In the genomic region with DNA sequence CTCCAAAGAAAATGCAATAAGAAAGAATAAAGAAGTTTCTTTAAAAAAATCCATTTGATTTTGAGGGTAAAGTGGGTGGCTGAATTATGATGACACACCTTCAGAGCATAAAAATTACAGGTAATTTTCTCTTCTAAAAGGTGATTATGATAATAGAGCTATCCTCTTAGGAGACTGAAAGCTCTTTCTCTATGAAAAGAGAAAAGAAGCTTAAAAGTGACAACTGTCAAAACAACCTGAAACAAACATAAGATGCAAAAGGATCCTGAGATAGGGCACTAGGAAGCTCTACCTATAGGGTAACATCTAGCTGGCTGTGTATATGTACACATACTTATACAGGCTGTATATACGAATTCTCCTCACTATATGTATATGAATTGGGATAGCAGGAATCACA, we compare ENCODE assay signal across 22 cellular contexts.
DNase-seq lines count a peak whose midpoint lies in the region; ATAC-seq and TF ChIP-seq lines count a peak whose summit lies in the region.
"Had no signal": no experiment of that assay in that cellular context is flagged by ENCODE, and none has a peak within 500 bp of the region (broad histone marks: within the 10 kb centered on the region; RNA-seq: fewer than 3 reads in every experiment).

No MANE protein-coding gene starts in this region.

- H3K27me3 ChIP-seq in neural cell (ENCODE audit: insufficient read depth, low read depth, low read length) = no peaks in the 10 kb centered on the region
- H3K27me3 ChIP-seq: BLaER1 treated with 17β-estradiol and CSF1 and Interleukin-3, amounts not matched to agents 10 nM and 100 nM had no signal

- no peak overlapping the region for H3K9ac ChIP-seq in neural cell (ENCODE audit: low read length)
- H3K9ac ChIP-seq: BLaER1 treated with 17β-estradiol and CSF1 and Interleukin-3, amounts not matched to agents 10 nM and 100 nM had no signal

- H3F3A ChIP-seq in neural cell (ENCODE audit: insufficient read depth, low read length, poor library complexity, severe bottlenecking) = peaks cover 5% of the 10 kb centered on the region

- no peak overlapping the region for H3K4me3 ChIP-seq in neural cell (ENCODE audit: low read length)
- H3K4me3 ChIP-seq: A549; BLaER1 treated with 17β-estradiol and CSF1 and Interleukin-3, amounts not matched to agents 10 nM and 100 nM; GM12878 had no signal

- H3K36me3 ChIP-seq in neural cell (ENCODE audit: insufficient read depth, low read length) = no peaks in the 10 kb centered on the region
- H3K36me3 ChIP-seq: BLaER1 treated with 17β-estradiol and CSF1 and Interleukin-3, amounts not matched to agents 10 nM and 100 nM had no signal

- ATAC-seq in GM21529 (IDR thresholded peaks at IDR 0.05; ENCODE audit: unreplicated experiment) (no peak), HG03432 (IDR thresholded peaks at IDR 0.05; ENCODE audit: unreplicated experiment) (no peak)
- ATAC-seq: A549; CD8-positive, alpha-beta T cell; GM12878 had no signal

- no peaks in the 10 kb centered on the region for H3K9me3 ChIP-seq in neural cell (ENCODE audit: low read length)
- H3K9me3 ChIP-seq: A549; BLaER1 treated with 17β-estradiol and CSF1 and Interleukin-3, amounts not matched to agents 10 nM and 100 nM; Caco-2 had no signal

- no peak for TF ChIP-seq RAD21 in neural cell (conservative IDR thresholded peaks at IDR 0.05)

- no peaks in the 10 kb centered on the region for H3K79me2 ChIP-seq in neural cell (replicated peaks; ENCODE audit: insufficient read depth, low read length)

- no peaks in the 10 kb centered on the region for H3K9me2 ChIP-seq in neural cell (ENCODE audit: insufficient read depth, low read length)

- H4K20me1 ChIP-seq in neural cell (ENCODE audit: insufficient read depth) = no peaks in the 10 kb centered on the region
- H4K20me1 ChIP-seq: BLaER1 treated with 17β-estradiol and CSF1 and Interleukin-3, amounts not matched to agents 10 nM and 100 nM had no signal

- TF ChIP-seq EP300 in neural cell (conservative IDR thresholded peaks at IDR 0.05; ENCODE audit: poor library complexity, severe bottlenecking) = peak; percentile 94

- no peak for TF ChIP-seq CTCF in neural cell (IDR thresholded peaks at IDR 0.05; ENCODE audit: poor library complexity, severe bottlenecking)

- no peak overlapping the region for H2AFZ ChIP-seq in neural cell (ENCODE audit: low read depth, low read length)

- H3K27ac ChIP-seq in neural cell (ENCODE audit: low read length) = no peak overlapping the region
- H3K27ac ChIP-seq: 22Rv1; A549; BLaER1 treated with 17β-estradiol and CSF1 and Interleukin-3, amounts not matched to agents 10 nM and 100 nM; C4-2B had no signal

- H3K4me2 ChIP-seq in neural cell (ENCODE audit: low read length) = peak overlapping the region; percentile 5
- H3K4me2 ChIP-seq: A549; BLaER1 treated with 17β-estradiol and CSF1 and Interleukin-3, amounts not matched to agents 10 nM and 100 nM had no signal

- DNase-seq in NCI-H82 (lab: John Stamatoyannopoulos, UW) (peak; percentile 5), NCI-H82 treated with DMSO at 0.1 percent for 48 hours (lab: John Stamatoyannopoulos, UW; ENCODE audit: unreplicated experiment) (no peak)
- DNase-seq: AML-193; Caco-2; Calu3; CD4-positive, alpha-beta T cell; CD8-positive, alpha-beta T cell; DMS 273 treated with DMSO at 0.1 percent for 48 hours; DMS153; DMS53; DMS79; DND-41; EL; GDM1 had no signal

TF ChIP-seq in neural cell, 6 proteins besides CTCF, POLR2A, EP300 and RAD21:
- TF ChIP-seq, protein P1, sequence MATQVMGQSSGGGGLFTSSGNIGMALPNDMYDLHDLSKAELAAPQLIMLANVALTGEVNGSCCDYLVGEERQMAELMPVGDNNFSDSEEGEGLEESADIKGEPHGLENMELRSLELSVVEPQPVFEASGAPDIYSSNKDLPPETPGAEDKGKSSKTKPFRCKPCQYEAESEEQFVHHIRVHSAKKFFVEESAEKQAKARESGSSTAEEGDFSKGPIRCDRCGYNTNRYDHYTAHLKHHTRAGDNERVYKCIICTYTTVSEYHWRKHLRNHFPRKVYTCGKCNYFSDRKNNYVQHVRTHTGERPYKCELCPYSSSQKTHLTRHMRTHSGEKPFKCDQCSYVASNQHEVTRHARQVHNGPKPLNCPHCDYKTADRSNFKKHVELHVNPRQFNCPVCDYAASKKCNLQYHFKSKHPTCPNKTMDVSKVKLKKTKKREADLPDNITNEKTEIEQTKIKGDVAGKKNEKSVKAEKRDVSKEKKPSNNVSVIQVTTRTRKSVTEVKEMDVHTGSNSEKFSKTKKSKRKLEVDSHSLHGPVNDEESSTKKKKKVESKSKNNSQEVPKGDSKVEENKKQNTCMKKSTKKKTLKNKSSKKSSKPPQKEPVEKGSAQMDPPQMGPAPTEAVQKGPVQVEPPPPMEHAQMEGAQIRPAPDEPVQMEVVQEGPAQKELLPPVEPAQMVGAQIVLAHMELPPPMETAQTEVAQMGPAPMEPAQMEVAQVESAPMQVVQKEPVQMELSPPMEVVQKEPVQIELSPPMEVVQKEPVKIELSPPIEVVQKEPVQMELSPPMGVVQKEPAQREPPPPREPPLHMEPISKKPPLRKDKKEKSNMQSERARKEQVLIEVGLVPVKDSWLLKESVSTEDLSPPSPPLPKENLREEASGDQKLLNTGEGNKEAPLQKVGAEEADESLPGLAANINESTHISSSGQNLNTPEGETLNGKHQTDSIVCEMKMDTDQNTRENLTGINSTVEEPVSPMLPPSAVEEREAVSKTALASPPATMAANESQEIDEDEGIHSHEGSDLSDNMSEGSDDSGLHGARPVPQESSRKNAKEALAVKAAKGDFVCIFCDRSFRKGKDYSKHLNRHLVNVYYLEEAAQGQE (IDR thresholded peaks at IDR 0.05; ENCODE audit: borderline replicate concordance) = peak; percentile 55
- TF ChIP-seq POLR2AphosphoS5 (IDR thresholded peaks at IDR 0.05) = peak; percentile 80
- no peak for TF ChIP-seq MXI1 (conservative IDR thresholded peaks at IDR 0.05; ENCODE audit: poor library complexity, severe bottlenecking)
- TF ChIP-seq TAF1 (IDR thresholded peaks at IDR 0.05; ENCODE audit: low read depth) = no peak
